22 cellular contexts compared by ENCODE assay signal in genomic region chr2:60843006-60843405, GRCh38. TPM values are rescaled to one million over a fixed set of nuclear protein-coding genes. Genes with fewer than 3 reads are reported as not detected.
DNase-seq lines count a peak whose midpoint lies in the region; ATAC-seq and TF ChIP-seq lines count a peak whose summit lies in the region.
"Had no signal": no experiment of that assay in that cellular context is flagged by ENCODE, and none has a peak within 500 bp of the region (broad histone marks: within the 10 kb centered on the region; RNA-seq: fewer than 3 reads in every experiment).

No MANE protein-coding gene starts in this region.

- H3K79me2 ChIP-seq in Karpas-422 (ENCODE audit: low read length): no peaks in the 10 kb centered on the region
- H3K79me2 ChIP-seq in SU-DHL-6 (ENCODE audit: insufficient read depth, low read length): no peaks in the 10 kb centered on the region

- POLR2A ChIA-PET in activated CD8-positive, alpha-beta T cell treated with anti-CD3 and anti-CD28 coated beads for 36 hours (lab: Charles Lee): no interaction called here

- H3K4me2 ChIP-seq in Karpas-422 (ENCODE audit: low read depth, low read length, poor library complexity, severe bottlenecking) (peak overlapping the region; percentile 22), SU-DHL-6 (ENCODE audit: low read depth, low read length, poor library complexity, severe bottlenecking) (peak overlapping the region; percentile 86)

- H3K9me3 ChIP-seq in Karpas-422 (ENCODE audit: low read length) (no peaks in the 10 kb centered on the region), SU-DHL-6 (ENCODE audit: insufficient read depth, low read length) (no peaks in the 10 kb centered on the region)
- H3K9me3 ChIP-seq: SJSA1 had no signal

- CTCF ChIA-PET in activated CD8-positive, alpha-beta T cell treated with anti-CD3 and anti-CD28 coated beads for 36 hours (lab: Charles Lee): no interaction called here

- peaks cover 83% of the 10 kb centered on the region for H3K4me1 Mint-ChIP-seq in stimulated activated memory B cell treated with anti-CD40 and anti-IgM and Interleukin-4, amounts not matched to agents 10 μg/mL and 1 μg/mL and 100 μg/mL, for 72 hours
- peaks cover 32% of the 10 kb centered on the region for H3K4me1 Mint-ChIP-seq in activated CD8-positive, alpha-beta T cell treated with anti-CD3 and anti-CD28 coated beads for 36 hours (ENCODE audit: low read depth)

- H3K36me3 ChIP-seq in GM06990 (ENCODE audit: control insufficient read depth, insufficient read depth, low read length) (no peaks in the 10 kb centered on the region), Karpas-422 (ENCODE audit: insufficient read depth, low read length) (no peaks in the 10 kb centered on the region), SU-DHL-6 (ENCODE audit: low read length) (no peaks in the 10 kb centered on the region)
- H3K36me3 ChIP-seq: SJSA1 had no signal

- H3K27me3 Mint-ChIP-seq in stimulated activated memory B cell treated with anti-CD40 and anti-IgM and Interleukin-4, amounts not matched to agents 10 μg/mL and 1 μg/mL and 100 μg/mL, for 72 hours: no peaks in the 10 kb centered on the region
- H3K27me3 Mint-ChIP-seq in activated CD8-positive, alpha-beta T cell treated with anti-CD3 and anti-CD28 coated beads for 36 hours: no peaks in the 10 kb centered on the region
- H3K27me3 Mint-ChIP-seq: T-helper 17 cell had no signal

- H3F3A ChIP-seq in SU-DHL-6 (ENCODE audit: insufficient read depth): peaks cover 60% of the 10 kb centered on the region

- peak; percentile 37 for DNase-seq in GM06990 (ENCODE audit: extremely low read depth, insufficient read length)
- DNase-seq in Karpas-422: no peak
- DNase-seq in glomerular visceral epithelial cell (ENCODE audit: extremely low spot score): no peak
- DNase-seq in activated CD8-positive, alpha-beta T cell treated with anti-CD3 and anti-CD28 coated beads for 36 hours: no peak
- DNase-seq: DMS79; H7; KBM-7; NCI-H1105 treated with DMSO at 0.1 percent for 48 hours; NCI-H2029 treated with DMSO at 0.1 percent for 48 hours; NCI-H226; NCI-H510A treated with DMSO at 0.1 percent for 48 hours; NCI-H748 treated with DMSO at 0.1 percent for 48 hours; NK-92 treated with Interleukin-12 subunit alpha and Interleukin-12 subunit beta, amount 100 ng/mL, for 24 hours; OCI-M1; T-helper 17 cell had no signal

- no peak for ATAC-seq in stimulated activated memory B cell treated with anti-CD40 and anti-IgM and Interleukin-4, amounts not matched to agents 10 μg/mL and 1 μg/mL and 100 μg/mL, for 72 hours
- no peak for ATAC-seq in GM21447 (IDR thresholded peaks at IDR 0.05; ENCODE audit: unreplicated experiment)
- no peak for ATAC-seq in activated CD8-positive, alpha-beta T cell treated with anti-CD3 and anti-CD28 coated beads for 36 hours
- ATAC-seq: HepG2, Right ventricle myocardium inferior, T-helper 17 cell had no signal

- H3K4me3 ChIP-seq in GM06990 (replicated peaks; ENCODE audit: low read depth, low read length) (no peak overlapping the region), Karpas-422 (ENCODE audit: low read length) (no peak overlapping the region), SU-DHL-6 (ENCODE audit: insufficient read depth, low read length, poor library complexity, severe bottlenecking) (peak overlapping the region; percentile 28)
- H3K4me3 ChIP-seq: SJSA1 had no signal

- H3K27ac Mint-ChIP-seq in stimulated activated memory B cell treated with anti-CD40 and anti-IgM and Interleukin-4, amounts not matched to agents 10 μg/mL and 1 μg/mL and 100 μg/mL, for 72 hours: peak overlapping the region; percentile 95
- no peak overlapping the region for H3K27ac Mint-ChIP-seq in activated CD8-positive, alpha-beta T cell treated with anti-CD3 and anti-CD28 coated beads for 36 hours
- H3K27ac Mint-ChIP-seq: T-helper 17 cell had no signal

- H2AFZ ChIP-seq in Karpas-422 (ENCODE audit: low read length) (peak overlapping the region; percentile 57), SU-DHL-6 (ENCODE audit: low read depth, low read length, severe bottlenecking) (no peak overlapping the region)

- H3K9ac ChIP-seq in Karpas-422 (ENCODE audit: low read length): no peak overlapping the region
- peak overlapping the region; percentile 62 for H3K9ac ChIP-seq in SU-DHL-6 (ENCODE audit: low read length)

- H3K4me1 ChIP-seq in Karpas-422 (ENCODE audit: low read length): peaks cover 51% of the 10 kb centered on the region
- H3K4me1 ChIP-seq: SJSA1 had no signal

- peak overlapping the region; percentile 79 for H3K4me3 Mint-ChIP-seq in stimulated activated memory B cell treated with anti-CD40 and anti-IgM and Interleukin-4, amounts not matched to agents 10 μg/mL and 1 μg/mL and 100 μg/mL, for 72 hours
- H3K4me3 Mint-ChIP-seq in activated CD8-positive, alpha-beta T cell treated with anti-CD3 and anti-CD28 coated beads for 36 hours: no peak overlapping the region
- H3K4me3 Mint-ChIP-seq: CD14-positive monocyte, T-helper 17 cell had no signal

- no peaks in the 10 kb centered on the region for H3K9me3 Mint-ChIP-seq in stimulated activated memory B cell treated with anti-CD40 and anti-IgM and Interleukin-4, amounts not matched to agents 10 μg/mL and 1 μg/mL and 100 μg/mL, for 72 hours
- H3K9me3 Mint-ChIP-seq in activated CD8-positive, alpha-beta T cell treated with anti-CD3 and anti-CD28 coated beads for 36 hours: no peaks in the 10 kb centered on the region

- H3K27me3 ChIP-seq in GM06990 (replicated peaks; ENCODE audit: control insufficient read depth, insufficient read depth, low read length) (no peaks in the 10 kb centered on the region), Karpas-422 (ENCODE audit: low read length) (no peaks in the 10 kb centered on the region), SU-DHL-6 (ENCODE audit: low read length) (no peaks in the 10 kb centered on the region)

- H3K9me2 ChIP-seq in Karpas-422 (replicated peaks; ENCODE audit: insufficient read depth, low read length) (no peaks in the 10 kb centered on the region), SU-DHL-6 (replicated peaks; ENCODE audit: insufficient read depth, low read length) (no peaks in the 10 kb centered on the region)

- H3K27ac ChIP-seq in Karpas-422 (ENCODE audit: low read length) (no peak overlapping the region), SU-DHL-6 (ENCODE audit: low read depth, low read length) (peak overlapping the region; percentile 98)
- H3K27ac ChIP-seq: SJSA1 had no signal

- H3K36me3 Mint-ChIP-seq in stimulated activated memory B cell treated with anti-CD40 and anti-IgM and Interleukin-4, amounts not matched to agents 10 μg/mL and 1 μg/mL and 100 μg/mL, for 72 hours: peaks cover 9% of the 10 kb centered on the region
- H3K36me3 Mint-ChIP-seq in activated CD8-positive, alpha-beta T cell treated with anti-CD3 and anti-CD28 coated beads for 36 hours (ENCODE audit: low read depth): no peaks in the 10 kb centered on the region
- H3K36me3 Mint-ChIP-seq: CD14-positive monocyte had no signal

- H4K20me1 ChIP-seq in Karpas-422 (ENCODE audit: insufficient read depth, low read depth, low read length): no peaks in the 10 kb centered on the region
- H4K20me1 ChIP-seq in SU-DHL-6 (ENCODE audit: low read depth, low read length): no peaks in the 10 kb centered on the region

- intact Hi-C loops in activated CD8-positive, alpha-beta T cell treated with anti-CD3 and anti-CD28 coated beads for 36 hours (cut with micrococcal nuclease): no loop called here

- TF ChIP-seq CTCF in GM06990 (IDR thresholded peaks at IDR 0.05; ENCODE audit: insufficient read depth, low read length, poor library complexity, severe bottlenecking) (no peak), SU-DHL-6 (IDR thresholded peaks at IDR 0.05; ENCODE audit: insufficient read depth, low read length, poor library complexity, severe bottlenecking) (no peak)
- TF ChIP-seq CTCF in activated CD8-positive, alpha-beta T cell treated with anti-CD3 and anti-CD28 coated beads for 36 hours (IDR thresholded peaks at IDR 0.05): no peak

RNA-seq across cellular contexts. Expression of gene REL, which starts 38.4 kb away (rescaled TPM):
- total RNA-seq in Karpas-422 (2014; rRNA removed; shearing (Covaris generic); ENCODE audit: low replicate concordance): 34.6 and 57.0 TPM in 2 replicates
- total RNA-seq in activated CD8-positive, alpha-beta T cell treated with anti-CD3 and anti-CD28 coated beads for 36 hours: 10 to 100 TPM; 84.7 to 85.3 TPM
